In genomic region chr11:65357856-65358356, GRCh38 we compare ENCODE assay signal across 28 cellular contexts. TPM values are rescaled to one million over a fixed set of nuclear protein-coding genes. Genes with fewer than 3 reads are reported as not detected.
A peak's percentile ranks its signal among the peaks of the same experiment; 100 is the strongest.
DNase-seq lines count a peak whose midpoint lies in the region; ATAC-seq and TF ChIP-seq lines count a peak whose summit lies in the region.
"Had no signal": no experiment of that assay in that cellular context is flagged by ENCODE, and none has a peak within 500 bp of the region (broad histone marks: within the 10 kb centered on the region; RNA-seq: fewer than 3 reads in every experiment).

No MANE protein-coding gene starts in this region.

- H3K4me3 ChIP-seq in upper lobe of right lung: no peak overlapping the region
- H3K4me3 ChIP-seq: ascending aorta, heart right ventricle, pancreas, sigmoid colon, tibial artery had no signal

- ATAC-seq in Right ventricle myocardium inferior (peak; percentile 45), left lobe of liver (peak; percentile 57), upper lobe of right lung (peak; percentile 13), GM19328 (IDR thresholded peaks at IDR 0.05; ENCODE audit: unreplicated experiment) (no peak)
- ATAC-seq: activated CD8-positive, alpha-beta memory T cell treated with anti-CD3 and anti-CD28 coated beads, Interleukin-2, amount 10 ng/mL, durations not matched to agents 7 days and 5 days; pancreas; SK-N-SH treated with all-trans-retinoic acid at 6 μM for 48 hours; stimulated activated naive CD8-positive, alpha-beta T cell treated with anti-CD3 and anti-CD28 coated beads, Interleukin-15, amount 100 ng/mL, for 72 hours had no signal

- H3K27ac Mint-ChIP-seq in dendritic cell treated with granulocyte-macrophage colony-stimulating factor and Interleukin-4, amounts not matched to agents 40 ng/mL and 50 ng/mL, for 4 days: peak overlapping the region; percentile 7
- H3K27ac Mint-ChIP-seq: activated CD4-positive, alpha-beta T cell treated with anti-CD3 and anti-CD28 coated beads, Interleukin-2, amount 10 ng/mL, durations not matched to agents 24 days and 14 days; activated CD8-positive, alpha-beta memory T cell treated with anti-CD3 and anti-CD28 coated beads, Interleukin-2, amount 10 ng/mL, durations not matched to agents 7 days and 5 days; activated naive CD8-positive, alpha-beta T cell; activated T-helper 1 cell treated with anti-CD3 and anti-CD28 coated beads, Interleukin-12 subunit alpha, Interleukin-12 subunit beta, Interleukin-2, Interleukin-4 antibody, amounts not matched to agents 30 ng/mL and 10 ng/mL and 1 ng/mL, durations not matched to agents 14 hours and 24 hours and 36 hours had no signal

- H3K4me3 Mint-ChIP-seq in dendritic cell treated with granulocyte-macrophage colony-stimulating factor and Interleukin-4, amounts not matched to agents 40 ng/mL and 50 ng/mL, for 4 days: no peak overlapping the region
- H3K4me3 Mint-ChIP-seq: activated CD4-positive, alpha-beta T cell treated with anti-CD3 and anti-CD28 coated beads, Interleukin-2, amount 10 ng/mL, durations not matched to agents 24 days and 14 days; activated CD8-positive, alpha-beta memory T cell treated with anti-CD3 and anti-CD28 coated beads, Interleukin-2, amount 10 ng/mL, durations not matched to agents 7 days and 5 days; activated naive CD8-positive, alpha-beta T cell; activated T-helper 1 cell treated with anti-CD3 and anti-CD28 coated beads, Interleukin-12 subunit alpha, Interleukin-12 subunit beta, Interleukin-2, Interleukin-4 antibody, amounts not matched to agents 30 ng/mL and 10 ng/mL and 1 ng/mL, durations not matched to agents 14 hours and 24 hours and 36 hours; central memory CD8-positive, alpha-beta T cell; stimulated activated naive CD8-positive, alpha-beta T cell treated with anti-CD3 and anti-CD28 coated beads, Interleukin-15, amount 100 ng/mL, for 72 hours had no signal

- peaks cover 19% of the 10 kb centered on the region for H3K4me1 ChIP-seq in upper lobe of right lung

- peaks cover under 1% of the 10 kb centered on the region for H3K36me3 ChIP-seq in upper lobe of right lung
- H3K36me3 ChIP-seq: ascending aorta, pancreas, tibial artery had no signal

- TF ChIP-seq CTCF in upper lobe of right lung (IDR thresholded peaks at IDR 0.05): no peak

- H3K9me3 Mint-ChIP-seq in dendritic cell treated with granulocyte-macrophage colony-stimulating factor and Interleukin-4, amounts not matched to agents 40 ng/mL and 50 ng/mL, for 4 days: no peaks in the 10 kb centered on the region
- H3K9me3 Mint-ChIP-seq: activated CD4-positive, alpha-beta T cell treated with anti-CD3 and anti-CD28 coated beads, Interleukin-2, amount 10 ng/mL, durations not matched to agents 24 days and 14 days; activated T-helper 1 cell treated with anti-CD3 and anti-CD28 coated beads, Interleukin-12 subunit alpha, Interleukin-12 subunit beta, Interleukin-2, Interleukin-4 antibody, amounts not matched to agents 30 ng/mL and 10 ng/mL and 1 ng/mL, durations not matched to agents 14 hours and 24 hours and 36 hours; central memory CD8-positive, alpha-beta T cell; nephron; stimulated activated naive CD8-positive, alpha-beta T cell treated with anti-CD3 and anti-CD28 coated beads, Interleukin-15, amount 100 ng/mL, for 72 hours had no signal

- H3K27me3 ChIP-seq in upper lobe of right lung: peaks cover 8% of the 10 kb centered on the region
- H3K27me3 ChIP-seq: ascending aorta, pancreas had no signal

- no peaks in the 10 kb centered on the region for H3K9me3 ChIP-seq in upper lobe of right lung
- H3K9me3 ChIP-seq: ascending aorta, heart right ventricle, pancreas, sigmoid colon, tibial artery had no signal

- peaks cover 40% of the 10 kb centered on the region for H3K4me1 Mint-ChIP-seq in dendritic cell treated with granulocyte-macrophage colony-stimulating factor and Interleukin-4, amounts not matched to agents 40 ng/mL and 50 ng/mL, for 4 days (ENCODE audit: low read depth)

- intact Hi-C loops in Right ventricle myocardium inferior (cut with DNase I): no loop called here
- intact Hi-C loops in cardiac septum (cut with DNase I): no loop called here
- intact Hi-C loops in dendritic cell treated with granulocyte-macrophage colony-stimulating factor and Interleukin-4, amounts not matched to agents 40 ng/mL and 50 ng/mL, for 4 days (cut with micrococcal nuclease): no loop called here
- intact Hi-C loops in upper lobe of right lung (cut with DNase I): no loop called here

- peaks cover 26% of the 10 kb centered on the region for H3K27me3 Mint-ChIP-seq in dendritic cell treated with granulocyte-macrophage colony-stimulating factor and Interleukin-4, amounts not matched to agents 40 ng/mL and 50 ng/mL, for 4 days
- H3K27me3 Mint-ChIP-seq: activated naive CD8-positive, alpha-beta T cell; central memory CD8-positive, alpha-beta T cell had no signal

- no peak overlapping the region for H3K27ac ChIP-seq in upper lobe of right lung
- H3K27ac ChIP-seq: 22Rv1, ascending aorta, pancreas, sigmoid colon, tibial artery had no signal

- DNase-seq in Right ventricle myocardium inferior (ENCODE audit: missing footprints): no peak
- no peak for DNase-seq in cardiac septum (ENCODE audit: low spot score)
- peak; percentile 83 for DNase-seq in left lobe of liver (ENCODE audit: low spot score)
- DNase-seq in upper lobe of right lung: peak; percentile 71
- no peak for DNase-seq in stimulated activated CD4-positive, alpha-beta T cell treated with anti-CD3 and anti-CD28 coated beads, Interleukin-15, amount 100 ng/mL, for 24 hours
- DNase-seq in islet precursor cell: no peak
- DNase-seq: activated CD4-positive, alpha-beta T cell treated with anti-CD3 and anti-CD28 coated beads, Interleukin-2, amount 10 ng/mL, durations not matched to agents 24 days and 14 days; activated CD8-positive, alpha-beta memory T cell treated with anti-CD3 and anti-CD28 coated beads, Interleukin-2, amount 10 ng/mL, durations not matched to agents 7 days and 5 days; Karpas-422; NCI-H2029; NCI-H2227 treated with DMSO at 0.1 percent for 48 hours; NCI-H69; pancreas; sigmoid colon; stimulated activated naive CD8-positive, alpha-beta T cell treated with anti-CD3 and anti-CD28 coated beads, Interleukin-15, amount 100 ng/mL, for 72 hours; T-helper 2 cell; tibial artery had no signal

- peaks cover under 1% of the 10 kb centered on the region for H3K36me3 Mint-ChIP-seq in dendritic cell treated with granulocyte-macrophage colony-stimulating factor and Interleukin-4, amounts not matched to agents 40 ng/mL and 50 ng/mL, for 4 days (ENCODE audit: low read depth)
- H3K36me3 Mint-ChIP-seq: activated CD8-positive, alpha-beta memory T cell treated with anti-CD3 and anti-CD28 coated beads, Interleukin-2, amount 10 ng/mL, durations not matched to agents 7 days and 5 days; activated naive CD8-positive, alpha-beta T cell had no signal

RNA-seq across cellular contexts. Expression of gene TIGD3, which starts 3.4 kb away (rescaled TPM):
- total RNA-seq in Right ventricle myocardium inferior: 0.54 TPM
- not detected for total RNA-seq in cardiac septum
- total RNA-seq in left lobe of liver: 0.43 TPM
- 0.43 TPM for total RNA-seq in upper lobe of right lung
- total RNA-seq: ascending aorta had no signal

RNA-seq across cellular contexts. Expression of gene DPF2, which starts 24.3 kb away (rescaled TPM):
- 51.6 TPM for total RNA-seq in Right ventricle myocardium inferior
- 46.2 TPM for total RNA-seq in cardiac septum
- 18.7 TPM for total RNA-seq in left lobe of liver
- 53.7 TPM for total RNA-seq in upper lobe of right lung

RNA-seq across cellular contexts. Expression of gene SLC25A45, which starts 24.5 kb away (rescaled TPM):
- total RNA-seq in Right ventricle myocardium inferior (5.6 TPM), cardiac septum (10.5 TPM), left lobe of liver (14.5 TPM), upper lobe of right lung (11.5 TPM)

RNA-seq across cellular contexts. Expression of gene FRMD8, which starts 28.5 kb away (rescaled TPM):
- total RNA-seq in Right ventricle myocardium inferior: 8.2 TPM
- 14.4 TPM for total RNA-seq in cardiac septum
- total RNA-seq in left lobe of liver: 9.3 TPM
- total RNA-seq in upper lobe of right lung: 37.1 TPM

RNA-seq across cellular contexts. Expression of gene CDC42EP2, which starts 43.2 kb away (rescaled TPM):
- total RNA-seq in Right ventricle myocardium inferior: 16.7 TPM
- 3.6 TPM for total RNA-seq in cardiac septum
- 3.5 TPM for total RNA-seq in left lobe of liver
- 27.5 TPM for total RNA-seq in upper lobe of right lung
- total RNA-seq: mononuclear cell had no signal

Comparison
In these comparisons a context has a peak if more than half of its experiments do, and no peak if none do; other contexts are left out.
1. DNase-seq: peak in left lobe of liver (single experiment) and upper lobe of right lung (single experiment); none in Right ventricle myocardium inferior (single experiment), cardiac septum (single experiment), stimulated activated CD4-positive, alpha-beta T cell treated with anti-CD3 and anti-CD28 coated beads, Interleukin-15, amount 100 ng/mL, for 24 hours (single experiment) and islet precursor cell (single experiment).